In genomic region chr7:48244902-48245301, GRCh38 we compare ENCODE assay signal across 1 cellular context.
TF ChIP-seq lines count a peak whose summit lies in the region.

No MANE protein-coding gene starts in this region.

TF ChIP-seq in SK-N-SH treated with all-trans-retinoic acid at 6 μM for 48 hours, 23 proteins besides CTCF, POLR2A, EP300 and RAD21 (continued from another document):
- TF ChIP-seq POU6F1 (CRISPR knock-in tag; IDR thresholded peaks at IDR 0.05; ENCODE audit: borderline replicate concordance, low read depth), result no peak
- TF ChIP-seq ARNTL (CRISPR knock-in tag; IDR thresholded peaks at IDR 0.05; ENCODE audit: borderline replicate concordance, low read depth), result no peak
- TF ChIP-seq ZNF70 (CRISPR knock-in tag; IDR thresholded peaks at IDR 0.05), result no peak
- TF ChIP-seq ZFP30 (CRISPR knock-in tag; IDR thresholded peaks at IDR 0.05), result no peak
- no peak for TF ChIP-seq ZNF8 (CRISPR knock-in tag; IDR thresholded peaks at IDR 0.05)
